In the genomic region with DNA sequence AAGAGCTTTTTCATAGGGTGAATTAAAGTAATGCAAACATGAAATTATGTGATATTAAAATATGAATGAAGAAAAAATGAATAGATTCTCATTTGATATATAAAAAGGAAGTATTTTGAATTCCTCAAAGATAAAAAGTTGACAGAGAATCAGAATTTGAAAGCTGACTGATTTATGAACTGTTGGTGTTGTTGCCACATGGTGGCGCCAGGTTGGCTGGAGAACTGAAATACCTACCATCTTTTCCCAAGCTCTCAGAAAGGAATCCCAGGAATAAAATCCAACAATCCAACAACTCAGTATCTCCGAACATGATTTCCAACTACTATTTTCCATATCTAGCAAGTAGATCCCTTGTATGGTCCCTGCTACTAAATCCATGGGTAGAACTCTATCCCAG, we compare ENCODE assay signal across 11 cellular contexts. TPM values are rescaled to one million over a fixed set of nuclear protein-coding genes. Genes with fewer than 3 reads are reported as not detected.
DNase-seq lines count a peak whose midpoint lies in the region; ATAC-seq, FAIRE-seq and TF ChIP-seq lines count a peak whose summit lies in the region.
"Had no signal": no experiment of that assay in that cellular context is flagged by ENCODE, and none has a peak within 500 bp of the region (broad histone marks: within the 10 kb centered on the region; RNA-seq: fewer than 3 reads in every experiment).

No MANE protein-coding gene starts in this region.

- CTCF ChIA-PET in A549 (lab: Yijun Ruan, JAX): interaction anchor here (0.9 to 1.5 kb wide), 4 partner anchors 8 to 68 kb away, joined by 3 to 4 read pairs (median 4); no protein-coding TSS in a partner anchor

- TF ChIP-seq CTCF in A549 (IDR thresholded peaks at IDR 0.05) (peak; percentile 38), GM12865 (IDR thresholded peaks at IDR 0.05; ENCODE audit: insufficient read depth, low read depth, low read length, missing control alignments) (peak; percentile 25)

- no peak for ATAC-seq in A549
- no peak for ATAC-seq in GM19452 (IDR thresholded peaks at IDR 0.05; ENCODE audit: unreplicated experiment)

- POLR2A ChIA-PET in A549 (lab: Yijun Ruan, JAX): no interaction called here

- no peak overlapping the region for H3K27ac ChIP-seq in A549
- H3K27ac ChIP-seq: vagina had no signal

- peak; percentile 13 to 36; a peak in 2 of 5 replicates for TF ChIP-seq RAD21 in A549 (conservative IDR thresholded peaks at IDR 0.05 in 1 of 2, IDR thresholded peaks at IDR 0.05 in 1 of 2)

- TF ChIP-seq EP300 in A549 (IDR thresholded peaks at IDR 0.05): no peak

- no peak for TF ChIP-seq POLR2A in A549 (IDR thresholded peaks at IDR 0.05; ENCODE audit: low read length)

- DNase-seq in A549 (ENCODE audit: low read depth in 1 of 2, low spot score in 1 of 2) (no peak), GM12865 (ENCODE audit: low read depth) (no peak), SK-MEL-5 (ENCODE audit: low read depth, low spot score) (peak; percentile 50), iPS-NIHi11 (ENCODE audit: low spot score) (peak; percentile 21), SHP77 treated with DMSO at 0.1 percent for 48 hours (lab: John Stamatoyannopoulos, UW) (no peak)
- DNase-seq in activated naive CD4-positive, alpha-beta T cell treated with Interleukin-2 at 50 U/mL for 16 hours: no peak
- DNase-seq in stimulated activated CD4-positive, alpha-beta T cell treated with anti-CD3 and anti-CD28 coated beads, Interleukin-4, amount 100 ng/mL, for 4 hours: no peak
- DNase-seq: MV-4-11 had no signal

- H3K4me3 ChIP-seq in A549 (no peak overlapping the region), GM12865 (ENCODE audit: low read depth, low read length) (no peak overlapping the region)

- no peaks in the 10 kb centered on the region for H3K9me3 ChIP-seq in A549
- H3K9me3 ChIP-seq: vagina had no signal

- FAIRE-seq in A549 (lab: Jason Lieb, UNC): no peak

- in situ Hi-C loops in SK-MEL-5 (cut with HindIII; ENCODE audit: low pct_unique_long_range_greater_than_20kb, low sequenced_read_pairs): no loop called here

- peaks cover 11% of the 10 kb centered on the region; the same call in 2 of the 3 replicates for H3K4me1 ChIP-seq in A549

- 1% methylated on average over 2 of the region's 2 CpGs for WGBS in A549 (ENCODE audit: missing lambda C conversion rate)

- no peak overlapping the region for H3K4me2 ChIP-seq in A549

TF ChIP-seq in A549, 52 proteins besides CTCF, POLR2A, EP300 and RAD21:
- TF ChIP-seq CEBPB (IDR thresholded peaks at IDR 0.05) (no peak), SMC3 (IDR thresholded peaks at IDR 0.05) (peak; percentile 34; the same call in 1 of the 3 replicates)
- TF ChIP-seq, protein P1, sequence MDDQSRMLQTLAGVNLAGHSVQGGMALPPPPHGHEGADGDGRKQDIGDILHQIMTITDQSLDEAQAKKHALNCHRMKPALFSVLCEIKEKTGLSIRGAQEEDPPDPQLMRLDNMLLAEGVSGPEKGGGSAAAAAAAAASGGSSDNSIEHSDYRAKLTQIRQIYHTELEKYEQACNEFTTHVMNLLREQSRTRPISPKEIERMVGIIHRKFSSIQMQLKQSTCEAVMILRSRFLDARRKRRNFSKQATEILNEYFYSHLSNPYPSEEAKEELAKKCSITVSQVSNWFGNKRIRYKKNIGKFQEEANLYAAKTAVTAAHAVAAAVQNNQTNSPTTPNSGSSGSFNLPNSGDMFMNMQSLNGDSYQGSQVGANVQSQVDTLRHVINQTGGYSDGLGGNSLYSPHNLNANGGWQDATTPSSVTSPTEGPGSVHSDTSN (IDR thresholded peaks at IDR 0.05): no peak

RNA-seq across cellular contexts. Expression of a gene that starts 3.1 kb away (rescaled TPM):
- polyA plus RNA-seq in A549 (2011; rRNA removed) (0.03 TPM in 1 of 2 replicates, not detected in the other), A549 (2017; fragmentation: RNase III; extraction: RNeasy Plus Mini Kit Qiagen cat#74134 plus additional on column Dnase treatment) (0.04 TPM in 1 of 3 replicates, not detected in the others)
- polyA plus RNA-seq in A549 (2012; cell fraction: cytosol; rRNA removed): not detected in 2 replicates
- polyA plus RNA-seq in A549 (2012; cell fraction: nucleus; rRNA removed): 0.02 TPM in 1 of 2 replicates, not detected in the other
- polyA minus RNA-seq in A549 (2011; rRNA and poly(A)+ RNA removed): not detected in 2 replicates
- 0.08 and 0.21 TPM in 2 replicates for total RNA-seq in SK-MEL-5 (2014; rRNA removed; shearing (Covaris generic))
- 0.25 and 0.26 TPM in 2 replicates for polyA plus RNA-seq in SK-MEL-5 (2015; cell fraction: cytosol; rRNA removed)
- polyA plus RNA-seq in SK-MEL-5 (2015; cell fraction: nucleus; rRNA removed): 0.10 TPM in 1 of 2 replicates, not detected in the other
- total RNA-seq: Daoy had no signal

Comparison
In these comparisons a context has a peak if more than half of its experiments do, and no peak if none do; other contexts are left out.
1. DNase-seq: peak in SK-MEL-5 (single experiment) and iPS-NIHi11 (single experiment); none in A549 (0 of 2), GM12865 (single experiment), activated naive CD4-positive, alpha-beta T cell treated with Interleukin-2 at 50 U/mL for 16 hours (single experiment), stimulated activated CD4-positive, alpha-beta T cell treated with anti-CD3 and anti-CD28 coated beads, Interleukin-4, amount 100 ng/mL, for 4 hours (0 of 2) and SHP77 treated with DMSO at 0.1 percent for 48 hours (single experiment).